22 cellular contexts compared by ENCODE assay signal in the genomic region with DNA sequence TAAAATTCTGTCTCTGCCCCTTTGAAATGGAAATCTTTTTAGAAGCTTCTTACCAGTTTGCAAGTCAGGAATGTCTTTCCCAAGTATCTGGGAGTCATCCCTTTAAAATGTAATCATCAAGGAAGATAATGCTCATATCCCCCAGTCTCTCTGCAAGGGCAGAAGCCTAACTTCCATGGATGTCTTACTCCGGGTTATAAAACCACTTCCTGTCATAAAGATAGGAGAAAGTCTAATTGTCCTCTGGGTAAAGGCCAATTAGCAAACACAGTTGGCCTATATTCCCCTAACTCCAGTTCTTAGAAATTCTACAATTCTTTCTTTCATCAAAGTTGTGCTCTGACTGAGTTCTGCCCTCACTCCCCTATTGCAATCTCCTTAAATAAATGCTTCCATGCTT.
A peak's percentile ranks its signal among the peaks of the same experiment; 100 is the strongest.
DNase-seq lines count a peak whose midpoint lies in the region; ATAC-seq, FAIRE-seq and TF ChIP-seq lines count a peak whose summit lies in the region.
"Had no signal": no experiment of that assay in that cellular context is flagged by ENCODE, and none has a peak within 500 bp of the region (broad histone marks: within the 10 kb centered on the region; RNA-seq: fewer than 3 reads in every experiment).

No MANE protein-coding gene starts in this region.

- DNase-seq in A172 (ENCODE audit: low spot score) (peak; percentile 89), HuH-7 (ENCODE audit: low spot score) (peak; percentile 1), astrocyte (ENCODE audit: low read depth) (peak; percentile 20), mesenchymal stem cell (peak; percentile 87), DMS53 (lab: John Stamatoyannopoulos, UW) (no peak), stomach (no peak), right cardiac atrium (no peak)
- DNase-seq: dermis blood vessel endothelial cell, left ventricle myocardium inferior, naive B cell, NCI-H1092, NCI-H524, pancreas had no signal

- H3K9me3 ChIP-seq in astrocyte (ENCODE audit: insufficient read depth, low read depth, low read length) (no peaks in the 10 kb centered on the region), mesenchymal stem cell (ENCODE audit: control insufficient read depth, low read length) (no peaks in the 10 kb centered on the region), stomach (no peaks in the 10 kb centered on the region), right cardiac atrium (ENCODE audit: control insufficient read depth, low read length) (no peaks in the 10 kb centered on the region)
- H3K9me3 ChIP-seq: A549, left ventricle myocardium inferior, pancreas, SJSA1 had no signal

- intact Hi-C loops in stomach (cut with DNase I; ENCODE audit: low total_unique reads), result no loop called here
- intact Hi-C loops in right cardiac atrium (cut with DNase I), result no loop called here

- peaks cover 8% of the 10 kb centered on the region for H3K4me1 Mint-ChIP-seq in astrocyte (ENCODE audit: low read depth, unreplicated experiment)
- H3K4me1 Mint-ChIP-seq: activated T-helper 17 cell treated with anti-CD3 and anti-CD28 coated beads, Interleukin-2, amount 50 U/mL, for 72 hours; CD14-positive monocyte; IgD-negative memory B cell; naive B cell had no signal

- H2BK12ac ChIP-seq in mesenchymal stem cell (ENCODE audit: low read length in 2 of 2), result no peak overlapping the region

- H2BK15ac ChIP-seq in mesenchymal stem cell (ENCODE audit: low read depth, poor library complexity, severe bottlenecking), result no peak overlapping the region

- no peak overlapping the region for H3K4me3 Mint-ChIP-seq in astrocyte (ENCODE audit: unreplicated experiment)
- H3K4me3 Mint-ChIP-seq: activated T-helper 17 cell treated with anti-CD3 and anti-CD28 coated beads, Interleukin-2, amount 50 U/mL, for 72 hours; CD14-positive monocyte; IgD-negative memory B cell; naive B cell had no signal

- H3K27me3 ChIP-seq in astrocyte (ENCODE audit: insufficient read depth, low read length) (no peaks in the 10 kb centered on the region), mesenchymal stem cell (ENCODE audit: control insufficient read depth in 1 of 2, insufficient read depth in 1 of 2, low read length in 2 of 2) (no peaks in the 10 kb centered on the region), stomach (no peaks in the 10 kb centered on the region), right cardiac atrium (ENCODE audit: control insufficient read depth, insufficient read depth) (no peaks in the 10 kb centered on the region)
- H3K27me3 ChIP-seq: pancreas, SJSA1 had no signal

- no peaks in the 10 kb centered on the region for H3K9me3 Mint-ChIP-seq in astrocyte (ENCODE audit: unreplicated experiment)
- H3K9me3 Mint-ChIP-seq: activated T-helper 17 cell treated with anti-CD3 and anti-CD28 coated beads, Interleukin-2, amount 50 U/mL, for 72 hours had no signal

- TF ChIP-seq CTCF in astrocyte (IDR thresholded peaks at IDR 0.05; ENCODE audit: insufficient read depth, low read depth, low read length), result no peak
- no peak for TF ChIP-seq CTCF in stomach (IDR thresholded peaks at IDR 0.05)

- H3K27ac ChIP-seq in astrocyte (ENCODE audit: low read depth, low read length) (no peak overlapping the region), mesenchymal stem cell (ENCODE audit: low read length, poor library complexity, severe bottlenecking) (no peak overlapping the region), stomach (no peak overlapping the region), right cardiac atrium (ENCODE audit: low read length) (no peak overlapping the region)
- H3K27ac ChIP-seq: A549, epithelial cell of prostate, left ventricle myocardium inferior, pancreas, SJSA1 had no signal

- no peak for TF ChIP-seq EP300 in stomach (IDR thresholded peaks at IDR 0.05)

- no peaks in the 10 kb centered on the region for H3K36me3 Mint-ChIP-seq in astrocyte (ENCODE audit: low read depth, unreplicated experiment)
- H3K36me3 Mint-ChIP-seq: CD14-positive monocyte, IgD-negative memory B cell, naive B cell had no signal

- no peak overlapping the region for H3K4ac ChIP-seq in mesenchymal stem cell (ENCODE audit: low read depth in 1 of 2, low read length in 2 of 2)

- H3K9ac ChIP-seq in astrocyte (ENCODE audit: low read length) (no peak overlapping the region), mesenchymal stem cell (ENCODE audit: low read length) (no peak overlapping the region)

- H3K4me1 ChIP-seq in astrocyte (ENCODE audit: insufficient read depth, low read length) (no peaks in the 10 kb centered on the region), mesenchymal stem cell (ENCODE audit: control insufficient read depth, insufficient read depth, low read depth, low read length) (no peaks in the 10 kb centered on the region), stomach (no peaks in the 10 kb centered on the region), right cardiac atrium (ENCODE audit: control insufficient read depth, insufficient read depth, low read length) (no peaks in the 10 kb centered on the region)
- H3K4me1 ChIP-seq: A549, left ventricle myocardium inferior, pancreas, SJSA1 had no signal

- no peak for FAIRE-seq in astrocyte (lab: Jason Lieb, UNC)
- FAIRE-seq: A549, bronchial epithelial cell, pancreas had no signal

- H3K18ac ChIP-seq in mesenchymal stem cell (ENCODE audit: low read depth in 1 of 2, low read length in 2 of 2), result no peak overlapping the region

- H3K4me3 ChIP-seq in astrocyte (ENCODE audit: insufficient read depth, low read depth, low read length) (no peak overlapping the region), mesenchymal stem cell (ENCODE audit: insufficient read depth in 1 of 2, low read depth in 1 of 2, low read length in 2 of 2) (no peak overlapping the region), stomach (no peak overlapping the region), right cardiac atrium (ENCODE audit: low read length) (no peak overlapping the region)
- H3K4me3 ChIP-seq: A549, left ventricle myocardium inferior, pancreas, SJSA1 had no signal

- no peak for ATAC-seq in right cardiac atrium
- no peak for ATAC-seq in GM21423 (IDR thresholded peaks at IDR 0.05; ENCODE audit: unreplicated experiment)
- ATAC-seq: A549; activated CD4-positive, CD25-positive, alpha-beta regulatory T cell treated with anti-CD3 and anti-CD28 coated beads, Interleukin-2, amount 50 U/mL, for 24 hours; activated T-helper 17 cell treated with anti-CD3 and anti-CD28 coated beads, Interleukin-2, amount 50 U/mL, for 72 hours; pancreas had no signal

- TF ChIP-seq POLR2A in stomach (IDR thresholded peaks at IDR 0.05), result no peak

- H3K27me3 Mint-ChIP-seq in astrocyte (ENCODE audit: low read depth, unreplicated experiment), result no peaks in the 10 kb centered on the region
- H3K27me3 Mint-ChIP-seq: activated T-helper 17 cell treated with anti-CD3 and anti-CD28 coated beads, Interleukin-2, amount 50 U/mL, for 72 hours; IgD-negative memory B cell; naive B cell had no signal

- no peak overlapping the region for H4K91ac ChIP-seq in mesenchymal stem cell (ENCODE audit: low read length)

- peak overlapping the region; percentile 8 for H3K27ac Mint-ChIP-seq in astrocyte (ENCODE audit: unreplicated experiment)
- H3K27ac Mint-ChIP-seq: activated T-helper 17 cell treated with anti-CD3 and anti-CD28 coated beads, Interleukin-2, amount 50 U/mL, for 72 hours; CD14-positive monocyte; IgD-negative memory B cell; naive B cell had no signal

- H4K20me1 ChIP-seq in astrocyte (ENCODE audit: insufficient read depth, low read length), result no peaks in the 10 kb centered on the region

- no peak overlapping the region for H3K4me2 ChIP-seq in astrocyte (ENCODE audit: low read length)
- no peak overlapping the region for H3K4me2 ChIP-seq in mesenchymal stem cell (ENCODE audit: low read length, poor library complexity, severe bottlenecking)
- H3K4me2 ChIP-seq: A549 had no signal

- no peaks in the 10 kb centered on the region for H3K79me2 ChIP-seq in astrocyte (ENCODE audit: insufficient read depth, low read length)

- H3K23ac ChIP-seq in mesenchymal stem cell (ENCODE audit: low read length in 2 of 2), result no peak overlapping the region

- H2BK5ac ChIP-seq in mesenchymal stem cell (ENCODE audit: low read depth, low read length, poor library complexity, severe bottlenecking), result no peak overlapping the region

- H2AFZ ChIP-seq in astrocyte (ENCODE audit: low read depth, low read length) (no peak overlapping the region), mesenchymal stem cell (ENCODE audit: low read depth, low read length) (no peak overlapping the region)

- H3K14ac ChIP-seq in mesenchymal stem cell (ENCODE audit: low read length in 2 of 2), result no peak overlapping the region

- no peak overlapping the region for H2BK120ac ChIP-seq in mesenchymal stem cell (ENCODE audit: low read depth, low read length)

- no peak overlapping the region for H2AK5ac ChIP-seq in mesenchymal stem cell (ENCODE audit: low read length, severe bottlenecking)

- WGBS in mesenchymal stem cell, result 0% methylated on average over 1 of the region's 1 CpG
- 17 to 39% (median 21%) methylated on average over 1 of the region's 1 CpG for WGBS in stomach, 5 donors
- 13% methylated on average over 1 of the region's 1 CpG for WGBS in right cardiac atrium

- no peak overlapping the region for H4K8ac ChIP-seq in mesenchymal stem cell (ENCODE audit: low read length)

- H3K36me3 ChIP-seq in astrocyte (ENCODE audit: insufficient read depth, low read length), result no peaks in the 10 kb centered on the region
- no peaks in the 10 kb centered on the region for H3K36me3 ChIP-seq in mesenchymal stem cell (ENCODE audit: control insufficient read depth in 1 of 2, insufficient read depth in 2 of 2, low read depth in 1 of 2, low read length in 2 of 2)
- H3K36me3 ChIP-seq in stomach, result no peaks in the 10 kb centered on the region
- H3K36me3 ChIP-seq: left ventricle myocardium inferior, pancreas, SJSA1 had no signal

- H3K79me1 ChIP-seq in mesenchymal stem cell (replicated peaks; ENCODE audit: low read length, poor library complexity, severe bottlenecking), result no peaks in the 10 kb centered on the region

Comparison
In these comparisons a context has a peak if more than half of its experiments do, and no peak if none do; other contexts are left out.
1. DNase-seq: peak in A172 (single experiment), HuH-7 (single experiment), astrocyte (single experiment) and mesenchymal stem cell (single experiment); none in DMS53 (single experiment), stomach (single experiment) and right cardiac atrium (0 of 3).